In genomic region chr9:83239787-83240186, GRCh38 we compare ENCODE assay signal across 10 cellular contexts.
A peak's percentile ranks its signal among the peaks of the same experiment; 100 is the strongest.
DNase-seq lines count a peak whose midpoint lies in the region; ATAC-seq, FAIRE-seq and TF ChIP-seq lines count a peak whose summit lies in the region.
"Had no signal": no experiment of that assay in that cellular context is flagged by ENCODE, and none has a peak within 500 bp of the region (broad histone marks: within the 10 kb centered on the region; RNA-seq: fewer than 3 reads in every experiment).

No MANE protein-coding gene starts in this region.

- intact Hi-C loops in left ventricle myocardium superior (cut with micrococcal nuclease) = no loop called here

- TF ChIP-seq CTCF in astrocyte of the spinal cord (IDR thresholded peaks at IDR 0.05; ENCODE audit: low read depth, low read length) = no peak

- H3K36me3 ChIP-seq in BLaER1 = no peaks in the 10 kb centered on the region
- H3K36me3 ChIP-seq: HAP-1 had no signal

- no peaks in the 10 kb centered on the region for H3K27me3 ChIP-seq in BLaER1

- H3K27ac ChIP-seq in BLaER1 = no peak overlapping the region

- no peak overlapping the region for H3K4me3 ChIP-seq in BLaER1
- no peak overlapping the region for H3K4me3 ChIP-seq in astrocyte of the spinal cord (ENCODE audit: low read depth, low read length)
- H3K4me3 ChIP-seq: HAP-1 had no signal

- peak overlapping the region; percentile 55; the same call in 1 of the 2 replicates for H3K4me2 ChIP-seq in BLaER1

- H3K4me1 ChIP-seq in BLaER1 = peaks cover 13% of the 10 kb centered on the region
- H3K4me1 ChIP-seq: HAP-1 had no signal

- H3K9me3 ChIP-seq in BLaER1 = no peaks in the 10 kb centered on the region
- H3K9me3 ChIP-seq: HAP-1 had no signal

- no peaks in the 10 kb centered on the region for H4K20me1 ChIP-seq in BLaER1

- in situ Hi-C loops in astrocyte of the spinal cord (cut with HindIII; ENCODE audit: low sequenced_read_pairs) = no loop called here

- no peak overlapping the region for H3K9ac ChIP-seq in BLaER1

- ATAC-seq in left ventricle myocardium superior (peak; percentile 44), HG02571 (IDR thresholded peaks at IDR 0.05; ENCODE audit: unreplicated experiment) (no peak)
- ATAC-seq in stimulated activated naive CD8-positive, alpha-beta T cell treated with anti-CD3 and anti-CD28 coated beads, Interleukin-15, Interleukin-2, amounts not matched to agents 100 U/mL and 50 U/mL, for 24 hours = no peak

- TF ChIP-seq POLR2A in H54 (IDR thresholded peaks at IDR 0.05; ENCODE audit: low read depth, low read length) = no peak

- FAIRE-seq in H54 (lab: Jason Lieb, UNC) = peak; percentile 53

- DNase-seq in H54 (ENCODE audit: insufficient read length, low spot score) = no peak
- DNase-seq in astrocyte of the spinal cord (ENCODE audit: low read depth, low spot score) = peak; percentile 20
- DNase-seq in left ventricle myocardium superior = no peak
- DNase-seq in epidermal melanocyte (ENCODE audit: insufficient read length, low spot score) = no peak
- DNase-seq in stimulated activated naive CD8-positive, alpha-beta T cell treated with anti-CD3 and anti-CD28 coated beads, Interleukin-15, Interleukin-2, amounts not matched to agents 100 U/mL and 50 U/mL, for 24 hours = no peak
- DNase-seq: NCI-H526 treated with DMSO at 0.1 percent for 48 hours, SHP77 had no signal
